Comparison of ENCODE assay signal across 26 cellular contexts in genomic region chr16:75754126-75754525, GRCh38. TPM values are rescaled to one million over a fixed set of nuclear protein-coding genes. Genes with fewer than 3 reads are reported as not detected.
A peak's percentile ranks its signal among the peaks of the same experiment; 100 is the strongest.
DNase-seq lines count a peak whose midpoint lies in the region; ATAC-seq and TF ChIP-seq lines count a peak whose summit lies in the region.
"Had no signal": no experiment of that assay in that cellular context is flagged by ENCODE, and none has a peak within 500 bp of the region (broad histone marks: within the 10 kb centered on the region; RNA-seq: fewer than 3 reads in every experiment).

No MANE protein-coding gene starts in this region.

- H3K4me1 ChIP-seq in left lung, result peaks cover 0 to 9% of the 10 kb centered on the region in 2 donors
- H3K4me1 ChIP-seq: adrenal gland, gastroesophageal sphincter had no signal

- no peak overlapping the region for H3K4me3 ChIP-seq in AG04450 (ENCODE audit: low read depth, low read length)
- no peak overlapping the region for H3K4me3 ChIP-seq in cardiac fibroblast (replicated peaks in 1 of 2; ENCODE audit: low read depth in 2 of 2, low read length in 2 of 2)
- no peak overlapping the region for H3K4me3 ChIP-seq in left lung
- H3K4me3 ChIP-seq: adrenal gland, gastroesophageal sphincter had no signal

- peak; percentile 15 for DNase-seq in AG04450 (ENCODE audit: low read depth, low spot score)
- peak; percentile 24 for DNase-seq in HuH-7.5 (ENCODE audit: low spot score)
- peak; percentile 2 to 32 for DNase-seq in cardiac fibroblast (ENCODE audit: low read depth in 2 of 2)
- no peak for DNase-seq in left lung
- DNase-seq in pons (ENCODE audit: low spot score), result no peak
- no peak for DNase-seq in head of caudate nucleus
- no peak for DNase-seq in COLO668 (lab: John Stamatoyannopoulos, UW; ENCODE audit: unreplicated experiment)
- DNase-seq: 8988T; activated CD4-positive, CD25-positive, alpha-beta regulatory T cell treated with anti-CD3 and anti-CD28 coated beads, Interleukin-2, amount 50 U/mL, for 72 hours; activated CD8-positive, alpha-beta memory T cell treated with anti-CD3 and anti-CD28 coated beads, Interleukin-2, amount 10 ng/mL, durations not matched to agents 7 days and 5 days; activated effector memory CD4-positive, alpha-beta T cell treated with Interleukin-2 at 50 U/mL for 16 hours; adrenal gland; C1 segment of cervical spinal cord; DMS53; effector memory CD8-positive, alpha-beta T cell; naive thymus-derived CD8-positive, alpha-beta T cell; NCI-H1092; OCI-M1; stimulated activated naive B cell treated with anti-CD40 and anti-IgM and Interleukin-4, amounts not matched to agents 10 μg/mL and 1 μg/mL and 100 μg/mL, for 72 hours; T-helper 9 cell had no signal

- POLR2A ChIA-PET in AG04450 (lab: Yijun Ruan, JAX), result interaction anchor here (1.0 to 1.6 kb wide), 3 partner anchors 20 to 113 kb away, joined by 3 to 22 read pairs (median 8); partner anchors contain the start of genes KARS1 and TERF2IP

- intact Hi-C loops in left lung (cut with DNase I) (loop anchor here in 1 of 2 donors (10.0 kb wide), 1 partner anchor 279 kb away; no protein-coding TSS in a partner anchor), head of caudate nucleus (cut with DNase I) (no loop called here)

- H3K9me3 ChIP-seq in AG04450 (ENCODE audit: control insufficient read depth, insufficient read depth, low read length), result no peaks in the 10 kb centered on the region
- no peaks in the 10 kb centered on the region for H3K9me3 ChIP-seq in left lung
- H3K9me3 ChIP-seq: adrenal gland, gastroesophageal sphincter had no signal

- CTCF ChIA-PET in AG04450 (lab: Charles Lee), result interaction anchor here (0.8 to 1.9 kb wide), 3 partner anchors 10 to 289 kb away, joined by 3 to 6 read pairs (median 4); partner anchors contain the start of gene TMEM170A

- H3K36me3 ChIP-seq in left lung, result no peaks in the 10 kb centered on the region
- H3K36me3 ChIP-seq: adrenal gland, gastroesophageal sphincter had no signal

- no peak for TF ChIP-seq CTCF in AG04450 (IDR thresholded peaks at IDR 0.05; ENCODE audit: low read depth, low read length)
- no peak for TF ChIP-seq CTCF in cardiac fibroblast (IDR thresholded peaks at IDR 0.05; ENCODE audit: low read depth, low read length)
- TF ChIP-seq CTCF in left lung (IDR thresholded peaks at IDR 0.05), result no peak

- H3K27ac ChIP-seq in AG04450 (ENCODE audit: low read depth, low read length), result no peak overlapping the region
- H3K27ac ChIP-seq in left lung, result no peak overlapping the region
- H3K27ac ChIP-seq: adrenal gland, gastroesophageal sphincter had no signal

- H3K27me3 ChIP-seq in AG04450 (ENCODE audit: control insufficient read depth, insufficient read depth, low read length) (no peaks in the 10 kb centered on the region), left lung (no peaks in the 10 kb centered on the region)
- H3K27me3 ChIP-seq: adrenal gland, gastroesophageal sphincter had no signal

- ATAC-seq in left lung (peak; percentile 70), HG02840 (IDR thresholded peaks at IDR 0.05; ENCODE audit: low FRiP score, unreplicated experiment) (no peak)
- ATAC-seq: activated CD8-positive, alpha-beta memory T cell treated with anti-CD3 and anti-CD28 coated beads, Interleukin-2, amount 10 ng/mL, durations not matched to agents 7 days and 5 days; effector memory CD8-positive, alpha-beta T cell; gastroesophageal sphincter; HCT116; naive thymus-derived CD8-positive, alpha-beta T cell; stimulated activated naive B cell treated with anti-CD40 and anti-IgM and Interleukin-4, amounts not matched to agents 10 μg/mL and 1 μg/mL and 100 μg/mL, for 72 hours had no signal

RNA-seq across cellular contexts. Expression of gene CPHXL, which starts 27.8 kb away (rescaled TPM):
- not detected in 2 replicates for polyA plus RNA-seq in AG04450 (2011; rRNA removed)
- polyA minus RNA-seq in AG04450 (2011; rRNA and poly(A)+ RNA removed), result not detected in 2 replicates
- not detected for total RNA-seq in left lung
- total RNA-seq: activated CD8-positive, alpha-beta memory T cell treated with anti-CD3 and anti-CD28 coated beads, Interleukin-2, amount 10 ng/mL, durations not matched to agents 7 days and 5 days; adrenal gland; gastroesophageal sphincter; lower leg skin; naive thymus-derived CD8-positive, alpha-beta T cell; pulmonary artery endothelial cell had no signal
- polyA plus RNA-seq: adrenal gland; IgD-negative memory B cell; naive thymus-derived CD8-positive, alpha-beta T cell had no signal

RNA-seq across cellular contexts. Expression of gene DUXB, which starts 52.9 kb away (rescaled TPM):
- not detected in 2 replicates for polyA plus RNA-seq in AG04450 (2011; rRNA removed)
- not detected in 2 replicates for polyA minus RNA-seq in AG04450 (2011; rRNA and poly(A)+ RNA removed)
- total RNA-seq in left lung, result not detected
- total RNA-seq: activated CD8-positive, alpha-beta memory T cell treated with anti-CD3 and anti-CD28 coated beads, Interleukin-2, amount 10 ng/mL, durations not matched to agents 7 days and 5 days; adrenal gland; gastroesophageal sphincter; lower leg skin; naive thymus-derived CD8-positive, alpha-beta T cell; pulmonary artery endothelial cell had no signal
- polyA plus RNA-seq: adrenal gland; IgD-negative memory B cell; naive thymus-derived CD8-positive, alpha-beta T cell had no signal

Comparison
In these comparisons a context has a peak if more than half of its experiments do, and no peak if none do; other contexts are left out.
1. DNase-seq: peak in AG04450 (single experiment), HuH-7.5 (single experiment) and cardiac fibroblast (2 of 2); none in left lung (0 of 2), pons (single experiment), head of caudate nucleus (0 of 42) and COLO668 (single experiment).